In genomic region chr1:154427173-154428139, GRCh38 we compare ENCODE assay signal across 10 cellular contexts. TPM values are rescaled to one million over a fixed set of nuclear protein-coding genes. Genes with fewer than 3 reads are reported as not detected.
DNase-seq lines count a peak whose midpoint lies in the region; ATAC-seq, FAIRE-seq and TF ChIP-seq lines count a peak whose summit lies in the region.
"Had no signal": no experiment of that assay in that cellular context is flagged by ENCODE, and none has a peak within 500 bp of the region (broad histone marks: within the 10 kb centered on the region; RNA-seq: fewer than 3 reads in every experiment).

No MANE protein-coding gene starts in this region.

- CTCF ChIA-PET in mammary epithelial cell (lab: Charles Lee; ENCODE audit: low non-redundant PET) = no interaction called here

- H3K4me3 ChIP-seq in mammary epithelial cell (replicated peaks in 1 of 3; ENCODE audit: insufficient read depth in 1 of 3, low read depth in 2 of 3, low read length in 3 of 3) (no peak overlapping the region), stomach (no peak overlapping the region)
- H3K4me3 ChIP-seq: SJSA1 had no signal

- in situ Hi-C loops in mammary epithelial cell (cut with MboI; ENCODE audit: low sequenced_read_pairs in 2 of 2) = no loop called here

- peak; percentile 47 for TF ChIP-seq EP300 in stomach (IDR thresholded peaks at IDR 0.05)

- intact Hi-C loops in mammary epithelial cell (cut with micrococcal nuclease) = no loop called here
- intact Hi-C loops in left colon (cut with DNase I, micrococcal nuclease) = no loop called here
- intact Hi-C loops in stomach (cut with DNase I; ENCODE audit: low total_unique reads) = no loop called here

- no peak overlapping the region for H2AFZ ChIP-seq in mammary epithelial cell (ENCODE audit: low read depth, low read length)

- dilution Hi-C loops in mammary epithelial cell (cut with HindIII; ENCODE audit: low sequenced_read_pairs) = no loop called here

- DNase-seq in NCI-H2029 treated with DMSO at 0.1 percent for 48 hours (lab: John Stamatoyannopoulos, UW) = peak; percentile 36
- peak; percentile 27 for DNase-seq in mammary epithelial cell
- DNase-seq in left colon = peak; percentile 84 to 87
- DNase-seq in stomach = peak; percentile 69
- DNase-seq in activated CD8-positive, alpha-beta memory T cell treated with anti-CD3 and anti-CD28 coated beads, Interleukin-2, amount 50 U/mL, for 48 hours = no peak
- DNase-seq in GM19239 (ENCODE audit: insufficient read length, low spot score) = no peak
- DNase-seq: activated gamma-delta T cell had no signal

- no peak for TF ChIP-seq POLR2A in stomach (IDR thresholded peaks at IDR 0.05)

- H3K27ac ChIP-seq in mammary epithelial cell (ENCODE audit: insufficient read depth, low read depth, low read length) (no peak overlapping the region), stomach (peak overlapping the region; percentile 47 to 97 (median 82))
- H3K27ac ChIP-seq: SJSA1 had no signal

- no peaks in the 10 kb centered on the region for H4K20me1 ChIP-seq in mammary epithelial cell (ENCODE audit: insufficient read depth, low read length)

- no peak for FAIRE-seq in GM19239 (lab: Jason Lieb, UNC)

- ATAC-seq in left colon = peak; percentile 87
- no peak for ATAC-seq in HG02623 (IDR thresholded peaks at IDR 0.05; ENCODE audit: unreplicated experiment)
- no peak for ATAC-seq in GM21576 (IDR thresholded peaks at IDR 0.05; ENCODE audit: unreplicated experiment)

- H3K27me3 ChIP-seq in mammary epithelial cell (ENCODE audit: insufficient read depth, low read length) = no peaks in the 10 kb centered on the region
- no peaks in the 10 kb centered on the region for H3K27me3 ChIP-seq in stomach
- H3K27me3 ChIP-seq: SJSA1 had no signal

- WGBS in mammary epithelial cell (ENCODE audit: low coverage, missing lambda C conversion rate) = 34% methylated on average over 8 of the region's 8 CpGs
- 41 to 63% (median 51%) methylated on average over 5 to 8 of the region's 8 CpGs for WGBS in stomach, 5 donors

- BruUV-seq in mammary epithelial cell (replicated peaks; lab: Mats Ljungman, UMichigan) = no TSS peak

- peaks cover 23% of the 10 kb centered on the region for H3K79me2 ChIP-seq in mammary epithelial cell (ENCODE audit: insufficient read depth, low read length)

- no peak for TF ChIP-seq CTCF in mammary epithelial cell (conservative IDR thresholded peaks at IDR 0.05 in 1 of 2, IDR thresholded peaks at IDR 0.05 in 1 of 2; ENCODE audit: extremely low read depth in 1 of 2, insufficient read depth in 1 of 2, low read depth in 1 of 2, low read length in 2 of 2)
- TF ChIP-seq CTCF in stomach (IDR thresholded peaks at IDR 0.05) = no peak

- H3K9me3 ChIP-seq in mammary epithelial cell (replicated peaks; ENCODE audit: insufficient read depth, low read length) (no peaks in the 10 kb centered on the region), stomach (no peaks in the 10 kb centered on the region)
- H3K9me3 ChIP-seq: SJSA1 had no signal

- no peak overlapping the region for H3K9ac ChIP-seq in mammary epithelial cell (ENCODE audit: insufficient read depth, low read length)

- no peaks in the 10 kb centered on the region for H3K36me3 ChIP-seq in mammary epithelial cell (ENCODE audit: insufficient read depth, low read length)
- H3K36me3 ChIP-seq in stomach = peaks cover 0 to 20% (median 12%) of the 10 kb centered on the region in 4 donors

- no peak overlapping the region for H3K4me2 ChIP-seq in mammary epithelial cell (ENCODE audit: insufficient read depth, low read depth, low read length)

- H3K4me1 ChIP-seq in mammary epithelial cell (ENCODE audit: insufficient read depth, low read length) = peaks cover 57% of the 10 kb centered on the region
- H3K4me1 ChIP-seq in stomach = peaks cover 82 to 99% (median 91%) of the 10 kb centered on the region in 4 donors

RNA-seq across cellular contexts. Expression of gene IL6R, which starts 22.3 kb away (rescaled TPM):
- 10 to 100 TPM; 11.4 to 28.7 TPM for total RNA-seq in mammary epithelial cell
- polyA plus RNA-seq in mammary epithelial cell = 25.0 TPM
- 6.9 TPM for polyA minus RNA-seq in mammary epithelial cell
- total RNA-seq in left colon = 10 to 100 TPM; 32.9 to 51.4 TPM
- 10 to 100 TPM; 12.7 to 73.9 (median 37.4) TPM for total RNA-seq in stomach
- 1 to 10 TPM; 1.9 to 4.1 (median 4.0) TPM for polyA plus RNA-seq in stomach

Comparison
In these comparisons a context has a peak if more than half of its experiments do, and no peak if none do; other contexts are left out.
1. DNase-seq: peak in NCI-H2029 treated with DMSO at 0.1 percent for 48 hours (single experiment), mammary epithelial cell (single experiment), left colon (2 of 2) and stomach (single experiment); none in activated CD8-positive, alpha-beta memory T cell treated with anti-CD3 and anti-CD28 coated beads, Interleukin-2, amount 50 U/mL, for 48 hours (single experiment) and GM19239 (single experiment).